Comparison of ENCODE assay signal across 16 cellular contexts in genomic region chr22:25407859-25408229, GRCh38.
DNase-seq lines count a peak whose midpoint lies in the region; ATAC-seq and TF ChIP-seq lines count a peak whose summit lies in the region.
"Had no signal": no experiment of that assay in that cellular context is flagged by ENCODE, and none has a peak within 500 bp of the region (broad histone marks: within the 10 kb centered on the region; RNA-seq: fewer than 3 reads in every experiment).

No MANE protein-coding gene starts in this region.

- no peaks in the 10 kb centered on the region for H3K9me3 ChIP-seq in CD8-positive, alpha-beta memory T cell (ENCODE audit: low read length)
- H3K9me3 ChIP-seq: lower lobe of right lung, psoas muscle had no signal

- H3K36me3 Mint-ChIP-seq in CD8-positive, alpha-beta memory T cell, result peaks cover 0 to 2% (median 0%) of the 10 kb centered on the region in 3 donors
- peaks cover 8% of the 10 kb centered on the region for H3K36me3 Mint-ChIP-seq in activated T-helper 2 cell treated with anti-CD3 and anti-CD28 coated beads, Interferon-gamma antibody, Interleukin-2, Interleukin-4, amounts not matched to agents 10 μg/mL and 5 μg/mL and 100 μg/mL, durations not matched to agents 14 hours and 24 hours and 36 hours (ENCODE audit: low read depth)
- H3K36me3 Mint-ChIP-seq in nephron (ENCODE audit: low read depth), result no peaks in the 10 kb centered on the region

- H3K4me3 Mint-ChIP-seq in CD8-positive, alpha-beta memory T cell, result peak overlapping the region in 6 of 7 donors; percentile 66 to 84 (median 79)
- no peak overlapping the region for H3K4me3 Mint-ChIP-seq in activated T-helper 2 cell treated with anti-CD3 and anti-CD28 coated beads, Interferon-gamma antibody, Interleukin-2, Interleukin-4, amounts not matched to agents 10 μg/mL and 5 μg/mL and 100 μg/mL, durations not matched to agents 14 hours and 24 hours and 36 hours (ENCODE audit: low read depth)
- peak overlapping the region; percentile 80 to 91 (median 83) for H3K4me3 Mint-ChIP-seq in nephron

- no peaks in the 10 kb centered on the region for H3K27me3 ChIP-seq in CD8-positive, alpha-beta memory T cell (ENCODE audit: insufficient read depth, low read length, poor library complexity, severe bottlenecking)
- H3K27me3 ChIP-seq: BLaER1 treated with 17β-estradiol and CSF1 and Interleukin-3, amounts not matched to agents 10 nM and 100 nM had no signal

- H3K4me1 ChIP-seq in CD8-positive, alpha-beta memory T cell (ENCODE audit: insufficient read depth, low read length), result peaks cover 23% of the 10 kb centered on the region

- no peak for TF ChIP-seq CTCF in nephron (IDR thresholded peaks at IDR 0.05; ENCODE audit: unreplicated experiment in 3 of 3)

- peaks cover 23 to 30% (median 27%) of the 10 kb centered on the region in 3 donors for H3K4me1 Mint-ChIP-seq in CD8-positive, alpha-beta memory T cell
- peaks cover 20% of the 10 kb centered on the region for H3K4me1 Mint-ChIP-seq in activated T-helper 2 cell treated with anti-CD3 and anti-CD28 coated beads, Interferon-gamma antibody, Interleukin-2, Interleukin-4, amounts not matched to agents 10 μg/mL and 5 μg/mL and 100 μg/mL, durations not matched to agents 14 hours and 24 hours and 36 hours (ENCODE audit: low read depth)
- H3K4me1 Mint-ChIP-seq in nephron, result peaks cover 28% of the 10 kb centered on the region

- POLR2A ChIA-PET in CD8-positive, alpha-beta memory T cell (lab: Charles Lee), result no interaction called here

- H3K27ac Mint-ChIP-seq in CD8-positive, alpha-beta memory T cell, result peak overlapping the region in 3 of 8 donors; percentile 48 to 89 (median 52)
- H3K27ac Mint-ChIP-seq in activated T-helper 2 cell treated with anti-CD3 and anti-CD28 coated beads, Interferon-gamma antibody, Interleukin-2, Interleukin-4, amounts not matched to agents 10 μg/mL and 5 μg/mL and 100 μg/mL, durations not matched to agents 14 hours and 24 hours and 36 hours, result peak overlapping the region; percentile 56
- peak overlapping the region in 1 of 3 experiments; percentile 50 for H3K27ac Mint-ChIP-seq in nephron
- H3K27ac Mint-ChIP-seq: activated T-cell treated with anti-CD3 and anti-CD28 coated beads, Interleukin-2, amount 50 U/mL, for 72 hours had no signal

- peaks cover 0 to 1% of the 10 kb centered on the region in 2 donors for H3K27me3 Mint-ChIP-seq in CD8-positive, alpha-beta memory T cell
- H3K27me3 Mint-ChIP-seq in activated T-helper 2 cell treated with anti-CD3 and anti-CD28 coated beads, Interferon-gamma antibody, Interleukin-2, Interleukin-4, amounts not matched to agents 10 μg/mL and 5 μg/mL and 100 μg/mL, durations not matched to agents 14 hours and 24 hours and 36 hours (ENCODE audit: low read depth), result no peaks in the 10 kb centered on the region
- no peaks in the 10 kb centered on the region for H3K27me3 Mint-ChIP-seq in nephron (ENCODE audit: low read depth)

- CTCF ChIA-PET in CD8-positive, alpha-beta memory T cell (lab: Charles Lee), result no interaction called here

- H3K4me3 ChIP-seq in CD8-positive, alpha-beta memory T cell (ENCODE audit: low read length), result no peak overlapping the region
- H3K4me3 ChIP-seq: BLaER1 treated with 17β-estradiol and CSF1 and Interleukin-3, amounts not matched to agents 10 nM and 100 nM; lower lobe of right lung; psoas muscle; skin epidermis had no signal

- ATAC-seq in HG02623 (IDR thresholded peaks at IDR 0.05; ENCODE audit: unreplicated experiment), result no peak
- ATAC-seq: activated T-cell treated with anti-CD3 and anti-CD28 coated beads, Interleukin-2, amount 50 U/mL, for 72 hours; lower lobe of right lung; psoas muscle had no signal

- no peaks in the 10 kb centered on the region for H3K9me3 Mint-ChIP-seq in CD8-positive, alpha-beta memory T cell
- H3K9me3 Mint-ChIP-seq in activated T-helper 2 cell treated with anti-CD3 and anti-CD28 coated beads, Interferon-gamma antibody, Interleukin-2, Interleukin-4, amounts not matched to agents 10 μg/mL and 5 μg/mL and 100 μg/mL, durations not matched to agents 14 hours and 24 hours and 36 hours, result no peaks in the 10 kb centered on the region
- H3K9me3 Mint-ChIP-seq in nephron, result no peaks in the 10 kb centered on the region
- H3K9me3 Mint-ChIP-seq: activated T-cell treated with anti-CD3 and anti-CD28 coated beads, Interleukin-2, amount 50 U/mL, for 72 hours had no signal

- no peaks in the 10 kb centered on the region for H3K36me3 ChIP-seq in CD8-positive, alpha-beta memory T cell (ENCODE audit: insufficient read depth, low read length)
- H3K36me3 ChIP-seq: BLaER1 treated with 17β-estradiol and CSF1 and Interleukin-3, amounts not matched to agents 10 nM and 100 nM; lower lobe of right lung had no signal

- DNase-seq in NCI-H748 (lab: John Stamatoyannopoulos, UW; ENCODE audit: unreplicated experiment) (peak; percentile 2), NCI-H748 treated with DMSO at 0.1 percent for 48 hours (lab: John Stamatoyannopoulos, UW) (no peak), NCI-H82 (lab: John Stamatoyannopoulos, UW) (no peak), DMS79 (lab: John Stamatoyannopoulos, UW) (no peak)
- no peak for DNase-seq in CD8-positive, alpha-beta memory T cell
- DNase-seq in activated T-helper 2 cell treated with anti-CD3 and anti-CD28 coated beads, Interferon-gamma antibody, Interleukin-2, Interleukin-4, amounts not matched to agents 10 μg/mL and 5 μg/mL and 100 μg/mL, durations not matched to agents 14 hours and 24 hours and 36 hours (ENCODE audit: low spot score), result no peak
- DNase-seq: activated CD4-positive, alpha-beta T cell treated with anti-CD3 and anti-CD28 coated beads, Interleukin-2, amount 50 U/mL, for 48 hours; activated T-cell treated with anti-CD3 and anti-CD28 coated beads, Interleukin-2, amount 50 U/mL, for 72 hours; effector memory CD4-positive, alpha-beta T cell; lower lobe of right lung; NCI-H446 treated with DMSO at 0.1 percent for 48 hours; psoas muscle had no signal

- H3K27ac ChIP-seq in CD8-positive, alpha-beta memory T cell (ENCODE audit: low read depth, low read length), result no peak overlapping the region
- H3K27ac ChIP-seq: BLaER1 treated with 17β-estradiol and CSF1 and Interleukin-3, amounts not matched to agents 10 nM and 100 nM; lower lobe of right lung; psoas muscle; skin epidermis had no signal

- intact Hi-C loops in activated T-helper 2 cell treated with anti-CD3 and anti-CD28 coated beads, Interferon-gamma antibody, Interleukin-2, Interleukin-4, amounts not matched to agents 10 μg/mL and 5 μg/mL and 100 μg/mL, durations not matched to agents 14 hours and 24 hours and 36 hours (cut with micrococcal nuclease), result loop anchor here (10.0 kb wide), 1 partner anchor 603 kb away; the partner anchor contains the start of gene SGSM1
